Comparison of ENCODE assay signal across 34 cellular contexts in the genomic region with DNA sequence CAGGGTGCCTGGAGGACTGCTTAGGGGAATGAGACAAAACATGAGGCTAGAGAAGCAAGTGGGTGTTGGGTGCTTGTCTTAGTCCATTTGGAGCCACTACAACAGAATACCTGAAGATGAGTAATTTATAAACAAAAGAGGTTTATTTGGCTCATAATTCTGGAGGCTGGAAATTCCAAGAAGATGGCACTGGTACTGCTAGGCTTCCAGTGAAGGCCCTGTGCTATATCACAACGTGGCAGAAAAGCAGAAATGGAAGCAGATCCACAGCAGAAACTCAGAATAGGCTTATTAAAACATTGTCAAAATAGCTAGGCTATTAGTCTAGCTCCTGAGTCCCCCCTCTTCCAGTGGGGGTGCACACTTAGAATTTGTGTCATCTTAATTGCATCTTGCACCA.
"Had no signal": no experiment of that assay in that cellular context is flagged by ENCODE, and none has a peak within 500 bp of the region (broad histone marks: within the 10 kb centered on the region; RNA-seq: fewer than 3 reads in every experiment).

No MANE protein-coding gene starts in this region.

- H3K27me3 ChIP-seq: MG63 had no signal

- DNase-seq: Karpas-422, Kasumi-1, MG63, MM.1S, MV-4-11, NCI-H1048, NCI-H1092, NCI-H1092 treated with DMSO at 0.1 percent for 48 hours, NCI-H1105, NCI-H1105 treated with DMSO at 0.1 percent for 48 hours, NCI-H1417, NCI-H1417 treated with DMSO at 0.1 percent for 48 hours, NCI-H1436, NCI-H1436 treated with DMSO at 0.1 percent for 48 hours, NCI-H146, NCI-H1694, NCI-H1694 treated with DMSO at 0.1 percent for 48 hours, NCI-H187, NCI-H187 treated with DMSO at 0.1 percent for 48 hours, NCI-H1930, NCI-H2029, NCI-H2029 treated with DMSO at 0.1 percent for 48 hours, NCI-H2081, NCI-H2081 treated with DMSO at 0.1 percent for 48 hours, NCI-H2107, NCI-H2171, NCI-H2171 treated with DMSO at 0.1 percent for 48 hours, NCI-H2227 treated with DMSO at 0.1 percent for 48 hours, NCI-H226, NCI-H345, NCI-H446, NCI-H446 treated with DMSO at 0.1 percent for 48 hours, NCI-H510A had no signal

- H3K36me3 ChIP-seq: MG63 had no signal

- H3K27ac ChIP-seq: KMS-11 had no signal

- H3K9me3 ChIP-seq: MG63 had no signal

- H3K4me3 ChIP-seq: MG63 had no signal

- H3K4me2 ChIP-seq: KMS-11 had no signal
